In genomic region chr12:6699989-6700645, GRCh38 we compare ENCODE assay signal across 9 cellular contexts. TPM values are rescaled to one million over a fixed set of nuclear protein-coding genes. Genes with fewer than 3 reads are reported as not detected.
DNase-seq lines count a peak whose midpoint lies in the region; ATAC-seq, FAIRE-seq and TF ChIP-seq lines count a peak whose summit lies in the region.
"Had no signal": no experiment of that assay in that cellular context is flagged by ENCODE, and none has a peak within 500 bp of the region (broad histone marks: within the 10 kb centered on the region; RNA-seq: fewer than 3 reads in every experiment).

No MANE protein-coding gene starts in this region.

- H3K4me2 ChIP-seq in fibroblast of lung (ENCODE audit: extremely low read depth, insufficient read depth, low read length), result peak overlapping the region; percentile 66

- H3K27me3 ChIP-seq in fibroblast of lung (ENCODE audit: control insufficient read depth, insufficient read depth, low read length) (peaks cover 40% of the 10 kb centered on the region), pancreas (peaks cover 0 to 21% (median 6%) of the 10 kb centered on the region in 4 donors)

- H3K9ac ChIP-seq in fibroblast of lung (ENCODE audit: insufficient read depth, low read length), result peak overlapping the region; percentile 32

- H3K36me3 Mint-ChIP-seq in activated CD4-positive, alpha-beta memory T cell treated with anti-CD3 and anti-CD28 coated beads for 36 hours, result no peaks in the 10 kb centered on the region

- no peak for TF ChIP-seq CTCF in fibroblast of lung (conservative IDR thresholded peaks at IDR 0.05 in 1 of 2, IDR thresholded peaks at IDR 0.05 in 1 of 2; ENCODE audit: low read depth in 1 of 2, low read length in 2 of 2)
- no peak for TF ChIP-seq CTCF in pancreas (IDR thresholded peaks at IDR 0.05)

- H3K4me3 ChIP-seq in fibroblast of lung (replicated peaks in 1 of 4; ENCODE audit: control extremely low read depth in 1 of 4, insufficient read depth in 1 of 4, low read depth in 3 of 4, low read length in 4 of 4) (peak overlapping the region; percentile 19 to 65 (median 48)), pancreas (peak overlapping the region in 2 of 4 donors; percentile 26 to 38)

- peaks cover 6% of the 10 kb centered on the region for H3K4me1 ChIP-seq in fibroblast of lung (ENCODE audit: control insufficient read depth, extremely low read depth, insufficient read depth, low read length)
- no peaks in the 10 kb centered on the region for H3K4me1 ChIP-seq in pancreas

- H3K9me3 ChIP-seq in fibroblast of lung (ENCODE audit: control insufficient read depth, insufficient read depth, low read depth, low read length) (no peaks in the 10 kb centered on the region), pancreas (no peaks in the 10 kb centered on the region)

- H2AFZ ChIP-seq in fibroblast of lung (ENCODE audit: low read length), result peak overlapping the region; percentile 26

- no peak for FAIRE-seq in pancreas (lab: Jason Lieb, UNC)
- no peak for FAIRE-seq in RCC 7860 (lab: Jason Lieb, UNC)
- FAIRE-seq: A204.1 had no signal

- H3K36me3 ChIP-seq in fibroblast of lung (ENCODE audit: control insufficient read depth, insufficient read depth, low read length), result no peaks in the 10 kb centered on the region
- no peaks in the 10 kb centered on the region for H3K36me3 ChIP-seq in pancreas

- WGBS in pancreas, 2 donors, result 0 to 2% methylated on average over 53 to 65 of the region's 65 CpGs

- no peaks in the 10 kb centered on the region for H3K79me2 ChIP-seq in fibroblast of lung (ENCODE audit: control insufficient read depth, insufficient read depth, low read length)

- peaks cover 13% of the 10 kb centered on the region for H3K4me1 Mint-ChIP-seq in activated CD4-positive, alpha-beta memory T cell treated with anti-CD3 and anti-CD28 coated beads for 36 hours (ENCODE audit: low read depth)

- no peaks in the 10 kb centered on the region for H4K20me1 ChIP-seq in fibroblast of lung (ENCODE audit: control insufficient read depth, extremely low read depth, insufficient read depth, low read length)

- ATAC-seq in pancreas (peak; percentile 23 to 60 (median 48)), HG03159 (IDR thresholded peaks at IDR 0.05; ENCODE audit: unreplicated experiment) (no peak)

- POLR2A ChIA-PET in activated CD4-positive, alpha-beta memory T cell treated with anti-CD3 and anti-CD28 coated beads for 36 hours (lab: Charles Lee), result interaction anchor here (0.9 kb wide), 1 partner anchor 11 kb away, joined by 8 read pairs; the partner anchor contains the start of gene ZNF384

- H3K27ac ChIP-seq in fibroblast of lung (ENCODE audit: insufficient read depth, low read length) (no peak overlapping the region), pancreas (no peak overlapping the region)

- DNase-seq in DMS53 (lab: John Stamatoyannopoulos, UW) (peak; percentile 50), DMS53 treated with DMSO at 0.1 percent for 48 hours (lab: John Stamatoyannopoulos, UW; ENCODE audit: unreplicated experiment) (no peak), fibroblast of lung (ENCODE audit: low read depth in 2 of 2) (no peak), pancreas (peak in 2 of 6 donors; percentile 69 to 75), RCC 7860 (ENCODE audit: low spot score) (no peak), NOMO-1 (lab: John Stamatoyannopoulos, UW; ENCODE audit: unreplicated experiment in 2 of 2) (no peak)
- peak; percentile 30 for DNase-seq in activated CD4-positive, alpha-beta memory T cell treated with anti-CD3 and anti-CD28 coated beads for 36 hours

- intact Hi-C loops in activated CD4-positive, alpha-beta memory T cell treated with anti-CD3 and anti-CD28 coated beads for 36 hours (cut with micrococcal nuclease), result no loop called here
- intact Hi-C loops in pancreas (cut with DNase I), result no loop called here

- CTCF ChIA-PET in activated CD4-positive, alpha-beta memory T cell treated with anti-CD3 and anti-CD28 coated beads for 36 hours (lab: Charles Lee), result interaction anchor here (0.8 to 1.4 kb wide), 5 partner anchors 11 to 126 kb away, joined by 3 to 4 read pairs (median 3); partner anchors contain the start of genes COPS7A and ZNF384

- peak overlapping the region; percentile 40 for H3K4me3 Mint-ChIP-seq in activated CD4-positive, alpha-beta memory T cell treated with anti-CD3 and anti-CD28 coated beads for 36 hours

- H3K27me3 Mint-ChIP-seq in activated CD4-positive, alpha-beta memory T cell treated with anti-CD3 and anti-CD28 coated beads for 36 hours, result peaks cover 47% of the 10 kb centered on the region

- H3K9me3 Mint-ChIP-seq in activated CD4-positive, alpha-beta memory T cell treated with anti-CD3 and anti-CD28 coated beads for 36 hours, result no peaks in the 10 kb centered on the region

- no peak overlapping the region for H3K27ac Mint-ChIP-seq in activated CD4-positive, alpha-beta memory T cell treated with anti-CD3 and anti-CD28 coated beads for 36 hours

RNA-seq across cellular contexts. Expression of gene PIANP, which starts 0.5 kb away (rescaled TPM):
- total RNA-seq in activated CD4-positive, alpha-beta memory T cell treated with anti-CD3 and anti-CD28 coated beads for 36 hours, result under 1 TPM; 0.17 to 0.44 TPM
- under 0.01 and 0.17 TPM in 2 replicates for total RNA-seq in fibroblast of lung
- polyA plus RNA-seq in fibroblast of lung, result 0.49 and 0.87 TPM in 2 replicates
- polyA plus RNA-seq in fibroblast of lung (2012), result 3.0 and 5.0 TPM in 2 replicates
- polyA minus RNA-seq in fibroblast of lung (ENCODE audit: low replicate concordance), result 8.5 and 13.6 TPM in 2 replicates
- total RNA-seq in pancreas, result under 1 TPM in 5 of 6 donors, not detected in 1; 0.12 to 0.34 (median 0.20) TPM
- polyA plus RNA-seq in pancreas, result 1 to 10 TPM; 1.4 to 2.7 TPM

RNA-seq across cellular contexts. Expression of gene ZNF384, which starts 10.9 kb away (rescaled TPM):
- 10 to 100 TPM; 55.3 to 56.3 TPM for total RNA-seq in activated CD4-positive, alpha-beta memory T cell treated with anti-CD3 and anti-CD28 coated beads for 36 hours
- 9.8 and 12.2 TPM in 2 replicates for total RNA-seq in fibroblast of lung
- polyA plus RNA-seq in fibroblast of lung, result 34.8 and 49.6 TPM in 2 replicates
- 29.0 and 33.3 TPM in 2 replicates for polyA plus RNA-seq in fibroblast of lung (2012)
- polyA minus RNA-seq in fibroblast of lung (ENCODE audit: low replicate concordance), result 56.6 and 87.0 TPM in 2 replicates
- 10 to 100 TPM; 20.4 to 29.8 (median 23.9) TPM for total RNA-seq in pancreas
- 10 to 100 TPM; 36.6 to 36.7 TPM for polyA plus RNA-seq in pancreas

RNA-seq across cellular contexts. Expression of gene COPS7A, which starts 23.7 kb away (rescaled TPM):
- 10 to 100 TPM; 37.6 to 39.4 TPM for total RNA-seq in activated CD4-positive, alpha-beta memory T cell treated with anti-CD3 and anti-CD28 coated beads for 36 hours
- 67.0 and 79.1 TPM in 2 replicates for total RNA-seq in fibroblast of lung
- polyA plus RNA-seq in fibroblast of lung, result 114 and 138 TPM in 2 replicates
- 82.4 and 105 TPM in 2 replicates for polyA plus RNA-seq in fibroblast of lung (2012)
- polyA minus RNA-seq in fibroblast of lung (ENCODE audit: low replicate concordance), result 127 and 133 TPM in 2 replicates
- total RNA-seq in pancreas, result 10 to 100 TPM; 14.2 to 31.0 (median 23.8) TPM
- polyA plus RNA-seq in pancreas, result 10 to 100 TPM; 29.5 to 39.6 TPM

RNA-seq across cellular contexts. Expression of gene ING4, which starts 37.2 kb away (rescaled TPM):
- 10 to 100 TPM; 13.8 to 15.2 TPM for total RNA-seq in activated CD4-positive, alpha-beta memory T cell treated with anti-CD3 and anti-CD28 coated beads for 36 hours
- total RNA-seq in fibroblast of lung (30.3 and 36.0 TPM in 2 replicates), pancreas (10 to 100 TPM in 5 of 6 donors, 1 to 10 TPM in 1; 9.0 to 24.9 (median 12.1) TPM)
- polyA plus RNA-seq in fibroblast of lung (31.1 and 47.1 TPM in 2 replicates), pancreas (10 to 100 TPM; 15.7 to 29.6 TPM)
- 17.5 and 29.5 TPM in 2 replicates for polyA plus RNA-seq in fibroblast of lung (2012)
- polyA minus RNA-seq in fibroblast of lung (ENCODE audit: low replicate concordance), result 9.0 and 20.0 TPM in 2 replicates

RNA-seq across cellular contexts. Expression of gene MLF2, which starts 52.8 kb away (rescaled TPM):
- total RNA-seq in activated CD4-positive, alpha-beta memory T cell treated with anti-CD3 and anti-CD28 coated beads for 36 hours, result 100 to 1,000 TPM; 140 to 141 TPM
- 88.6 and 106 TPM in 2 replicates for total RNA-seq in fibroblast of lung
- polyA plus RNA-seq in fibroblast of lung, result 287 and 289 TPM in 2 replicates
- polyA plus RNA-seq in fibroblast of lung (2012), result 211 and 244 TPM in 2 replicates
- 376 and 386 TPM in 2 replicates for polyA minus RNA-seq in fibroblast of lung (ENCODE audit: low replicate concordance)
- total RNA-seq in pancreas, result 10 to 100 TPM; 38.5 to 63.0 (median 54.0) TPM
- polyA plus RNA-seq in pancreas, result 100 to 1,000 TPM in 1 of 2 donors, 10 to 100 TPM in 1; 74.7 to 111 TPM

Comparison
In these comparisons a context has a peak if more than half of its experiments do, and no peak if none do; other contexts are left out.
1. DNase-seq: peak in DMS53 (single experiment) and activated CD4-positive, alpha-beta memory T cell treated with anti-CD3 and anti-CD28 coated beads for 36 hours (single experiment); none in DMS53 treated with DMSO at 0.1 percent for 48 hours (single experiment), fibroblast of lung (0 of 2), RCC 7860 (single experiment) and NOMO-1 (0 of 2).